ENCODE assay signal across 2 cellular contexts in genomic region chr2:74531666-74532065, GRCh38.
TF ChIP-seq lines count a peak whose summit lies in the region.

No MANE protein-coding gene starts in this region.

TF ChIP-seq in HCT116, 20 proteins besides CTCF, POLR2A, EP300 and RAD21:
- TF ChIP-seq FOSL1 (IDR thresholded peaks at IDR 0.05; ENCODE audit: low read depth) (no peak), JUND (IDR thresholded peaks at IDR 0.05) (no peak), TCF7L2 (IDR thresholded peaks at IDR 0.05; ENCODE audit: borderline replicate concordance, extremely low read depth, insufficient read depth, insufficient read length) (no peak), EZH2phosphoT487 (IDR thresholded peaks at IDR 0.05; ENCODE audit: borderline replicate concordance) (no peak), SIN3A (IDR thresholded peaks at IDR 0.05; ENCODE audit: low read depth) (no peak), ZFX (IDR thresholded peaks at IDR 0.05) (no peak), ZNF274 (IDR thresholded peaks at IDR 0.05; ENCODE audit: low read depth, low read length) (no peak), REST (IDR thresholded peaks at IDR 0.05; ENCODE audit: low read depth) (no peak), CEBPB (IDR thresholded peaks at IDR 0.05; ENCODE audit: low read depth) (no peak), MAX (IDR thresholded peaks at IDR 0.05) (no peak)
- TF ChIP-seq, protein P1, sequence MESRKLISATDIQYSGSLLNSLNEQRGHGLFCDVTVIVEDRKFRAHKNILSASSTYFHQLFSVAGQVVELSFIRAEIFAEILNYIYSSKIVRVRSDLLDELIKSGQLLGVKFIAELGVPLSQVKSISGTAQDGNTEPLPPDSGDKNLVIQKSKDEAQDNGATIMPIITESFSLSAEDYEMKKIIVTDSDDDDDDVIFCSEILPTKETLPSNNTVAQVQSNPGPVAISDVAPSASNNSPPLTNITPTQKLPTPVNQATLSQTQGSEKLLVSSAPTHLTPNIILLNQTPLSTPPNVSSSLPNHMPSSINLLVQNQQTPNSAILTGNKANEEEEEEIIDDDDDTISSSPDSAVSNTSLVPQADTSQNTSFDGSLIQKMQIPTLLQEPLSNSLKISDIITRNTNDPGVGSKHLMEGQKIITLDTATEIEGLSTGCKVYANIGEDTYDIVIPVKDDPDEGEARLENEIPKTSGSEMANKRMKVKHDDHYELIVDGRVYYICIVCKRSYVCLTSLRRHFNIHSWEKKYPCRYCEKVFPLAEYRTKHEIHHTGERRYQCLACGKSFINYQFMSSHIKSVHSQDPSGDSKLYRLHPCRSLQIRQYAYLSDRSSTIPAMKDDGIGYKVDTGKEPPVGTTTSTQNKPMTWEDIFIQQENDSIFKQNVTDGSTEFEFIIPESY (IDR thresholded peaks at IDR 0.05; ENCODE audit: extremely low read depth, insufficient replicate concordance, low read length): no peak
TF ChIP-seq in HCT116: peak in this region for 0.

TF ChIP-seq in HepG2, 621 proteins besides CTCF, POLR2A, EP300 and RAD21:
- TF ChIP-seq HNRNPH1 (optimal IDR thresholded peaks at IDR 0.05; ENCODE audit: low read depth, low read length) (no peak), MBNL3 (CRISPR knock-in tag; conservative IDR thresholded peaks at IDR 0.05) (no peak)
